ENCODE assay signal across 27 cellular contexts in the genomic region with DNA sequence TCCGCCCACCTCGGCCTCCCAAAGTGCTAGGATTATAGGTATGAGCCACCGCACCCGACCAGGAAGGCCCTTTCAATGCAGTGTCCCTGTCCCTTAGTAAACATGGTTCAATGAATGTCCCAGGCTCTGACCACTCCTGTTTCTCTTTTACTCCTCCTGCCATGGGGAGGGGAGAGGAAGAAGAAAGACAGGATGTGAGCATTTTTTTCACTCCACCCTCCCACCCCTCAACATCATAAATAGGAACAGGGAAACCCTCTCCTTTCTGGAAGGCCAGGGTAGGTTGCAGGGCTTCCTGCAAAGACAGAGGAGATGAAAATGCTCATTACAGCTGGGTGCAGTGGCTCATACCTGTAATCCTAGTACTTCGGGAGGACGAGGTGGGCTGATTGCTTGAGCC. TPM values are rescaled to one million over a fixed set of nuclear protein-coding genes. Genes with fewer than 3 reads are reported as not detected.
DNase-seq lines count a peak whose midpoint lies in the region; ATAC-seq, FAIRE-seq and TF ChIP-seq lines count a peak whose summit lies in the region.
"Had no signal": no experiment of that assay in that cellular context is flagged by ENCODE, and none has a peak within 500 bp of the region (broad histone marks: within the 10 kb centered on the region; RNA-seq: fewer than 3 reads in every experiment).

No MANE protein-coding gene starts in this region.

- no peak overlapping the region for H3K18ac ChIP-seq in H1 (ENCODE audit: extremely low read depth, low read length)

- H3K4me2 ChIP-seq in H1 (ENCODE audit: insufficient read depth in 1 of 2, low read depth in 2 of 2, low read length in 2 of 2) = no peak overlapping the region

- no peak overlapping the region for H4K91ac ChIP-seq in H1 (replicated peaks; ENCODE audit: insufficient read length, low read length)

- no peak overlapping the region for H3K23ac ChIP-seq in H1 (ENCODE audit: insufficient read length)

- H3K4me1 Mint-ChIP-seq in T-helper 1 cell treated with Interleukin-12 subunit alpha and Interleukin-12 subunit beta and Interleukin-4 antibody, amounts not matched to agents 30 μg/mL and 1 μg/mL, for 36 hours (ENCODE audit: low read depth) = peaks cover 43% of the 10 kb centered on the region
- H3K4me1 Mint-ChIP-seq in CD4-positive, alpha-beta T cell (ENCODE audit: low read depth) = peaks cover 64% of the 10 kb centered on the region
- peaks cover 50% of the 10 kb centered on the region for H3K4me1 Mint-ChIP-seq in activated CD8-positive, alpha-beta T cell treated with anti-CD3 and anti-CD28 coated beads for 36 hours (ENCODE audit: low read depth)

- no peak overlapping the region for H4K8ac ChIP-seq in H1 (ENCODE audit: extremely low read depth, insufficient read depth, low read length)

- H2BK5ac ChIP-seq in H1 (ENCODE audit: low read depth, low read length) = no peak overlapping the region

- no peak overlapping the region for H2BK120ac ChIP-seq in H1 (replicated peaks; ENCODE audit: low read depth, low read length)

- no peak overlapping the region for H2BK15ac ChIP-seq in H1 (ENCODE audit: low read length)

- peaks cover 0 to 2% (median 0%) of the 10 kb centered on the region in 4 experiments; a peak in 1 of 8 replicates for H3K36me3 ChIP-seq in H1 (ENCODE audit: control insufficient read depth in 2 of 4, insufficient read depth in 4 of 4, low read length in 3 of 4)
- no peaks in the 10 kb centered on the region for H3K36me3 ChIP-seq in right atrium auricular region
- H3K36me3 ChIP-seq: HAP-1 had no signal

- no peak for TF ChIP-seq CTCF in CD4-positive, alpha-beta T cell (IDR thresholded peaks at IDR 0.05)
- no peak for TF ChIP-seq CTCF in activated CD8-positive, alpha-beta T cell treated with anti-CD3 and anti-CD28 coated beads for 36 hours (IDR thresholded peaks at IDR 0.05)
- TF ChIP-seq CTCF in H1 (IDR thresholded peaks at IDR 0.05; ENCODE audit: control extremely low read depth in 1 of 3, insufficient read depth in 1 of 3, low read depth in 1 of 3, low read length in 3 of 3) (no peak), right atrium auricular region (IDR thresholded peaks at IDR 0.05) (no peak)

- ATAC-seq in CD4-positive, alpha-beta T cell (ENCODE audit: poor library complexity) = no peak
- ATAC-seq in activated CD8-positive, alpha-beta T cell treated with anti-CD3 and anti-CD28 coated beads for 36 hours = no peak
- ATAC-seq in HG03442 (IDR thresholded peaks at IDR 0.05; ENCODE audit: unreplicated experiment) = no peak
- ATAC-seq: left lung had no signal

- POLR2A ChIA-PET in CD4-positive, alpha-beta T cell (lab: Charles Lee) = interaction anchor here (1.6 kb wide), 1 partner anchor 7 kb away, joined by 10 read pairs; the partner anchor contains the start of gene TATDN2
- POLR2A ChIA-PET in activated CD8-positive, alpha-beta T cell treated with anti-CD3 and anti-CD28 coated beads for 36 hours (lab: Charles Lee) = interaction anchor here (1.3 kb wide), 1 partner anchor 27 kb away, joined by 3 read pairs; no protein-coding TSS in a partner anchor
- POLR2A ChIA-PET in H1 (lab: Charles Lee; ENCODE audit: partially characterized antibody) = no interaction called here

- 92% methylated on average over 5 of the region's 6 CpGs; no CpG with 5 or more reads in 1 of the 2 experiments for WGBS in H1 (ENCODE audit: extremely low coverage in 1 of 2, insufficient coverage in 1 of 2, insufficient read length in 1 of 2, insufficient replicate concordance in 2 of 2, low coverage in 1 of 2, low lambda C conversion rate in 2 of 2, missing lambda C conversion rate in 1 of 2), 2 experiments

- H3K9me3 Mint-ChIP-seq in T-helper 1 cell treated with Interleukin-12 subunit alpha and Interleukin-12 subunit beta and Interleukin-4 antibody, amounts not matched to agents 30 μg/mL and 1 μg/mL, for 36 hours = peaks cover 26% of the 10 kb centered on the region
- H3K9me3 Mint-ChIP-seq in CD4-positive, alpha-beta T cell = peaks cover 2% of the 10 kb centered on the region
- peaks cover 14% of the 10 kb centered on the region for H3K9me3 Mint-ChIP-seq in activated CD8-positive, alpha-beta T cell treated with anti-CD3 and anti-CD28 coated beads for 36 hours

- TF ChIP-seq RAD21 in H1 (IDR thresholded peaks at IDR 0.05 in 1 of 2, conservative IDR thresholded peaks at IDR 0.05 in 1 of 2; ENCODE audit: low read depth in 2 of 2, low read length in 2 of 2) = no peak

- no peak for TF ChIP-seq EP300 in H1 (IDR thresholded peaks at IDR 0.05; ENCODE audit: borderline replicate concordance in 1 of 2, low read depth in 2 of 2, low read length in 2 of 2)

- H3K36me3 Mint-ChIP-seq in T-helper 1 cell treated with Interleukin-12 subunit alpha and Interleukin-12 subunit beta and Interleukin-4 antibody, amounts not matched to agents 30 μg/mL and 1 μg/mL, for 36 hours (ENCODE audit: low read depth) = peaks cover 71% of the 10 kb centered on the region
- peaks cover 31% of the 10 kb centered on the region for H3K36me3 Mint-ChIP-seq in CD4-positive, alpha-beta T cell (ENCODE audit: low read depth)
- H3K36me3 Mint-ChIP-seq in activated CD8-positive, alpha-beta T cell treated with anti-CD3 and anti-CD28 coated beads for 36 hours (ENCODE audit: low read depth) = peaks cover 30% of the 10 kb centered on the region

- H3K4me3 Mint-ChIP-seq in T-helper 1 cell treated with Interleukin-12 subunit alpha and Interleukin-12 subunit beta and Interleukin-4 antibody, amounts not matched to agents 30 μg/mL and 1 μg/mL, for 36 hours = no peak overlapping the region
- peak overlapping the region; percentile 20 for H3K4me3 Mint-ChIP-seq in CD4-positive, alpha-beta T cell
- H3K4me3 Mint-ChIP-seq in activated CD8-positive, alpha-beta T cell treated with anti-CD3 and anti-CD28 coated beads for 36 hours = no peak overlapping the region
- H3K4me3 Mint-ChIP-seq: central memory CD8-positive, alpha-beta T cell had no signal

- DNase-seq in T-helper 1 cell (no peak), H1 (ENCODE audit: low read depth in 1 of 2, low spot score in 2 of 2) (no peak), cortex of kidney (lab: John Stamatoyannopoulos, UW) (no peak), right atrium auricular region (ENCODE audit: low spot score) (no peak)
- DNase-seq in CD4-positive, alpha-beta T cell = no peak
- DNase-seq in activated CD8-positive, alpha-beta T cell treated with anti-CD3 and anti-CD28 coated beads for 36 hours = no peak
- DNase-seq: hypothalamus; left lung; mesenchymal stem cell; MM.1S; NCI-H1417 treated with DMSO at 0.1 percent for 48 hours; NCI-H2081; NCI-H2227 treated with DMSO at 0.1 percent for 48 hours; NCI-H82; stimulated activated naive CD4-positive, alpha-beta T cell had no signal

- no peak overlapping the region for H3K27ac ChIP-seq in CD4-positive, alpha-beta T cell (ENCODE audit: low read depth, low read length)
- H3K27ac ChIP-seq in H1 (ENCODE audit: low read depth, low read length) (no peak overlapping the region), right atrium auricular region (no peak overlapping the region)
- H3K27ac ChIP-seq: 22Rv1, left lung, prostate gland, SJSA1, thoracic aorta had no signal

- no peaks in the 10 kb centered on the region for H3K27me3 Mint-ChIP-seq in T-helper 1 cell treated with Interleukin-12 subunit alpha and Interleukin-12 subunit beta and Interleukin-4 antibody, amounts not matched to agents 30 μg/mL and 1 μg/mL, for 36 hours (ENCODE audit: low read depth)
- no peaks in the 10 kb centered on the region for H3K27me3 Mint-ChIP-seq in CD4-positive, alpha-beta T cell
- no peaks in the 10 kb centered on the region for H3K27me3 Mint-ChIP-seq in activated CD8-positive, alpha-beta T cell treated with anti-CD3 and anti-CD28 coated beads for 36 hours
- H3K27me3 Mint-ChIP-seq: central memory CD8-positive, alpha-beta T cell had no signal

- no peaks in the 10 kb centered on the region for H3K79me2 ChIP-seq in H1 (ENCODE audit: control insufficient read depth in 1 of 2, insufficient read depth in 2 of 2, low read length in 2 of 2)

- no peak overlapping the region for H3K4me3 ChIP-seq in H1 (ENCODE audit: extremely low read depth in 1 of 4, insufficient read depth in 2 of 4, low read depth in 3 of 4, low read length in 4 of 4)
- H3K4me3 ChIP-seq in right atrium auricular region = no peak overlapping the region
- H3K4me3 ChIP-seq: HAP-1, left lung, prostate gland, SJSA1, thoracic aorta had no signal

- H2AK5ac ChIP-seq in H1 (ENCODE audit: low read depth, low read length) = no peak overlapping the region

- H3K27me3 ChIP-seq in CD4-positive, alpha-beta T cell (ENCODE audit: control insufficient read depth, insufficient read depth, low read length) = no peaks in the 10 kb centered on the region
- H3K27me3 ChIP-seq in H1 (replicated peaks in 1 of 4; ENCODE audit: control insufficient read depth in 3 of 4, extremely low read depth in 1 of 4, insufficient read depth in 3 of 4, low read length in 3 of 4) = no peaks in the 10 kb centered on the region
- H3K27me3 ChIP-seq in right atrium auricular region = no peaks in the 10 kb centered on the region
- H3K27me3 ChIP-seq: left lung, SJSA1 had no signal

- no peak overlapping the region for H3K4ac ChIP-seq in H1 (replicated peaks; ENCODE audit: insufficient read length, low read depth, low read length)

- TF ChIP-seq POLR2A in H1 (IDR thresholded peaks at IDR 0.05; ENCODE audit: control extremely low read depth in 1 of 2, low read depth in 2 of 2, low read length in 2 of 2) = no peak

- peak overlapping the region; percentile 68 for H3K27ac Mint-ChIP-seq in T-helper 1 cell treated with Interleukin-12 subunit alpha and Interleukin-12 subunit beta and Interleukin-4 antibody, amounts not matched to agents 30 μg/mL and 1 μg/mL, for 36 hours
- H3K27ac Mint-ChIP-seq in CD4-positive, alpha-beta T cell = peak overlapping the region; percentile 68
- H3K27ac Mint-ChIP-seq in activated CD8-positive, alpha-beta T cell treated with anti-CD3 and anti-CD28 coated beads for 36 hours = peak overlapping the region; percentile 74

- CTCF ChIA-PET in CD4-positive, alpha-beta T cell (lab: Charles Lee) = no interaction called here
- CTCF ChIA-PET in activated CD8-positive, alpha-beta T cell treated with anti-CD3 and anti-CD28 coated beads for 36 hours (lab: Charles Lee) = no interaction called here
- CTCF ChIA-PET in H1 (lab: Charles Lee; ENCODE audit: partially characterized antibody) = interaction anchor here (0.7 to 1.6 kb wide), 2 partner anchors 23 to 76 kb away, joined by 3 read pairs; no protein-coding TSS in a partner anchor

- H3K9ac ChIP-seq in H1 (replicated peaks in 1 of 4; ENCODE audit: extremely low read depth in 1 of 4, low read depth in 3 of 4, low read length in 3 of 4) = no peak overlapping the region

- 0 out of 2 replicates have a peak overlapping the region, but pooled peaks have one; percentile 17 for H2BK12ac ChIP-seq in H1 (ENCODE audit: low read depth, low read length)

- no peaks in the 10 kb centered on the region; the same call in 1 of the 2 replicates for H3K23me2 ChIP-seq in H1 (ENCODE audit: low read depth, low read length)

- H3K4me1 ChIP-seq in H1 (replicated peaks in 1 of 4; ENCODE audit: control insufficient read depth in 3 of 4, insufficient read depth in 4 of 4, low read length in 3 of 4) (0 out of 7 replicates have a peak, but pooled peaks cover 0 to 2% (median 1%) of the 10 kb centered on the region in 4 experiments), right atrium auricular region (no peaks in the 10 kb centered on the region)
- H3K4me1 ChIP-seq: HAP-1, prostate gland, SJSA1 had no signal

- H3K79me1 ChIP-seq in H1 (ENCODE audit: low read depth, low read length) = no peaks in the 10 kb centered on the region

- H4K5ac ChIP-seq in H1 (ENCODE audit: insufficient read length, low read depth, low read length) = no peak overlapping the region

- H3K56ac ChIP-seq in H1 (replicated peaks; ENCODE audit: insufficient read length, low read depth, low read length) = no peak overlapping the region

- no peak overlapping the region for H2AFZ ChIP-seq in H1 (ENCODE audit: low read length)

- no peak overlapping the region for H3K14ac ChIP-seq in H1 (ENCODE audit: insufficient read length)

- no peak overlapping the region for H2BK20ac ChIP-seq in H1 (ENCODE audit: low read length)

- FAIRE-seq in H1 (lab: Jason Lieb, UNC) = no peak
- FAIRE-seq: G401.6, urothelium cell line had no signal

- intact Hi-C loops in CD4-positive, alpha-beta T cell (cut with DNase I, micrococcal nuclease) = loop anchor here (2.0 to 5.0 kb wide), 2 partner anchors 14 to 73 kb away; no protein-coding TSS in a partner anchor
- intact Hi-C loops in activated CD8-positive, alpha-beta T cell treated with anti-CD3 and anti-CD28 coated beads for 36 hours (cut with micrococcal nuclease) = loop anchor here (10.0 kb wide), 1 partner anchor 256 kb away; the partner anchor contains the start of gene EMC3

- H4K20me1 ChIP-seq in H1 (replicated peaks in 1 of 2; ENCODE audit: control insufficient read depth in 1 of 2, insufficient read depth in 2 of 2, low read length in 2 of 2) = no peaks in the 10 kb centered on the region

- H3K9me3 ChIP-seq in CD4-positive, alpha-beta T cell (ENCODE audit: control insufficient read depth, low read length) = peaks cover 9% of the 10 kb centered on the region
- H3K9me3 ChIP-seq in H1 (ENCODE audit: insufficient read depth in 2 of 2, low read depth in 1 of 2, low read length in 1 of 2) = no peaks in the 10 kb centered on the region
- H3K9me3 ChIP-seq in right atrium auricular region = peaks cover 0 to 13% of the 10 kb centered on the region in 2 donors
- H3K9me3 ChIP-seq: prostate gland, SJSA1, thoracic aorta had no signal

RNA-seq across cellular contexts. Expression of gene TATDN2, which starts 7.5 kb away (rescaled TPM):
- total RNA-seq in CD4-positive, alpha-beta T cell = 10 to 100 TPM; 48.7 to 50.2 TPM
- 10 to 100 TPM; 37.1 to 38.5 TPM for total RNA-seq in activated CD8-positive, alpha-beta T cell treated with anti-CD3 and anti-CD28 coated beads for 36 hours
- total RNA-seq in H1 (2021; fragmentation: NEBNext Ultra II Directional; extraction: Animal tissue kit (Norgen Biotek cat#: 25700)) = 34.8 and 35.3 TPM in 2 replicates
- polyA plus RNA-seq in H1 (2011; rRNA removed) = 12.1 and 12.3 TPM in 2 replicates
- polyA plus RNA-seq in H1 (2011; cell fraction: cytosol; rRNA removed) = 11.5 TPM
- polyA plus RNA-seq in H1 (2011; cell fraction: nucleus; rRNA removed) = 17.6 TPM
- polyA plus RNA-seq in H1 (2012, experiment 1 of 2) = 21.3 to 23.2 TPM (median 21.9 TPM) in 4 replicates
- polyA plus RNA-seq in H1 (2012, experiment 2 of 2) = 18.4 TPM
- polyA plus RNA-seq in H1 (2013, experiment 1 of 2) = 14.6 TPM
- polyA plus RNA-seq in H1 (2013, experiment 2 of 2) = 15.0 TPM
- polyA minus RNA-seq in H1 (2011; rRNA and poly(A)+ RNA removed) = 39.2 and 40.9 TPM in 2 replicates
- polyA minus RNA-seq in H1 (2011; cell fraction: cytosol; rRNA and poly(A)+ RNA removed) = 13.6 TPM
- 36.3 TPM for polyA minus RNA-seq in H1 (2011; cell fraction: nucleus; rRNA and poly(A)+ RNA removed)
- 10 to 100 TPM in 1 of 2 donors, 1 to 10 TPM in 1; 9.8 to 14.3 TPM for total RNA-seq in right atrium auricular region

RNA-seq across cellular contexts. Expression of gene GHRL, which starts 51.9 kb away (rescaled TPM):
- total RNA-seq in CD4-positive, alpha-beta T cell = 1 to 10 TPM; 1.1 to 3.2 TPM
- total RNA-seq in activated CD8-positive, alpha-beta T cell treated with anti-CD3 and anti-CD28 coated beads for 36 hours = under 1 TPM in 1 of 2 experiments, not detected in 1; 0.22 TPM
- 0.35 TPM in 1 of 2 replicates, not detected in the other for total RNA-seq in H1 (2021; fragmentation: NEBNext Ultra II Directional; extraction: Animal tissue kit (Norgen Biotek cat#: 25700))
- 0.06 and 0.32 TPM in 2 replicates for polyA plus RNA-seq in H1 (2011; rRNA removed)
- 0.13 TPM for polyA plus RNA-seq in H1 (2011; cell fraction: cytosol; rRNA removed)
- polyA plus RNA-seq in H1 (2011; cell fraction: nucleus; rRNA removed) = 0.57 TPM
- 0.23 to 0.87 TPM (median 0.50 TPM) in 3 of 4 replicates, not detected in the other for polyA plus RNA-seq in H1 (2012, experiment 1 of 2)
- not detected for polyA plus RNA-seq in H1 (2012, experiment 2 of 2)
- 0.14 TPM for polyA plus RNA-seq in H1 (2013, experiment 1 of 2)
- 0.26 TPM for polyA plus RNA-seq in H1 (2013, experiment 2 of 2)
- polyA minus RNA-seq in H1 (2011; rRNA and poly(A)+ RNA removed) = 0.29 and 0.57 TPM in 2 replicates
- not detected for polyA minus RNA-seq in H1 (2011; cell fraction: cytosol; rRNA and poly(A)+ RNA removed)
- 1.00 TPM for polyA minus RNA-seq in H1 (2011; cell fraction: nucleus; rRNA and poly(A)+ RNA removed)
- total RNA-seq in right atrium auricular region = not detected
- total RNA-seq: HT-29, RPMI7951 had no signal
